12 cellular contexts compared by ENCODE assay signal in genomic region chr5:54651482-54652076, GRCh38.
DNase-seq lines count a peak whose midpoint lies in the region; ATAC-seq, FAIRE-seq and TF ChIP-seq lines count a peak whose summit lies in the region.
"Had no signal": no experiment of that assay in that cellular context is flagged by ENCODE, and none has a peak within 500 bp of the region (broad histone marks: within the 10 kb centered on the region; RNA-seq: fewer than 3 reads in every experiment).

No MANE protein-coding gene starts in this region.

- H3K27ac ChIP-seq in brain microvascular endothelial cell (no peak overlapping the region), WERI-Rb-1 (no peak overlapping the region)
- H3K27ac ChIP-seq: A549 had no signal

- no peaks in the 10 kb centered on the region for H3K27me3 Mint-ChIP-seq in activated T-cell treated with anti-CD3 and anti-CD28 coated beads, Interleukin-2, amount 50 U/mL, for 4 hours (ENCODE audit: low read depth)

- peaks cover 21% of the 10 kb centered on the region for H3K4me1 Mint-ChIP-seq in activated T-cell treated with anti-CD3 and anti-CD28 coated beads, Interleukin-2, amount 50 U/mL, for 4 hours (ENCODE audit: low read depth)

- peaks cover 4% of the 10 kb centered on the region for H3K9me3 ChIP-seq in WERI-Rb-1 (ENCODE audit: severe bottlenecking)
- H3K9me3 ChIP-seq: A549 had no signal

- H3K27me3 ChIP-seq in brain microvascular endothelial cell (replicated peaks) = no peaks in the 10 kb centered on the region
- H3K27me3 ChIP-seq in WERI-Rb-1 (ENCODE audit: insufficient read depth, low read depth, severe bottlenecking) = no peaks in the 10 kb centered on the region

- in situ Hi-C loops in brain microvascular endothelial cell (cut with HindIII; ENCODE audit: low pct_ligation_motif_present, low sequenced_read_pairs) = no loop called here

- H3K9me3 Mint-ChIP-seq in activated T-cell treated with anti-CD3 and anti-CD28 coated beads, Interleukin-2, amount 50 U/mL, for 4 hours = no peaks in the 10 kb centered on the region

- H3K36me3 Mint-ChIP-seq in activated T-cell treated with anti-CD3 and anti-CD28 coated beads, Interleukin-2, amount 50 U/mL, for 4 hours (ENCODE audit: insufficient read depth) = no peaks in the 10 kb centered on the region
- H3K36me3 Mint-ChIP-seq: mesothelial cell of epicardium had no signal

- H3K36me3 ChIP-seq in brain microvascular endothelial cell (replicated peaks) (no peaks in the 10 kb centered on the region), WERI-Rb-1 (no peaks in the 10 kb centered on the region)

- no peak for TF ChIP-seq CTCF in brain microvascular endothelial cell (IDR thresholded peaks at IDR 0.05; ENCODE audit: low read depth, low read length, missing control alignments)
- no peak for TF ChIP-seq CTCF in WERI-Rb-1 (IDR thresholded peaks at IDR 0.05; ENCODE audit: low read depth, low read length)

- peak; percentile 80 for FAIRE-seq in urothelium cell line (lab: Jason Lieb, UNC)
- FAIRE-seq: A549, GM18507 had no signal

- H3K4me3 ChIP-seq in brain microvascular endothelial cell (ENCODE audit: low read depth, low read length) (no peak overlapping the region), WERI-Rb-1 (ENCODE audit: low read depth, low read length) (no peak overlapping the region)
- H3K4me3 ChIP-seq: A549 had no signal

- no peak overlapping the region for H3K4me3 Mint-ChIP-seq in activated T-cell treated with anti-CD3 and anti-CD28 coated beads, Interleukin-2, amount 50 U/mL, for 4 hours
- H3K4me3 Mint-ChIP-seq: mesothelial cell of epicardium had no signal

- ATAC-seq in activated T-cell treated with anti-CD3 and anti-CD28 coated beads, Interleukin-2, amount 50 U/mL, for 4 hours = no peak
- ATAC-seq: A549 had no signal

- DNase-seq in NCI-H748 (lab: John Stamatoyannopoulos, UW; ENCODE audit: unreplicated experiment) (peak; percentile 69), NCI-H748 treated with DMSO at 0.1 percent for 48 hours (lab: John Stamatoyannopoulos, UW) (no peak), brain microvascular endothelial cell (peak; percentile 29), iris pigment epithelial cell (ENCODE audit: low read depth) (peak; percentile 36), urothelium cell line (ENCODE audit: low spot score) (peak; percentile 75), SIG-M5 treated with dmso at 0.1 percent for 504 hours (lab: John Stamatoyannopoulos, UW; ENCODE audit: unreplicated experiment) (no peak), WERI-Rb-1 (no peak)
- no peak for DNase-seq in activated T-cell treated with anti-CD3 and anti-CD28 coated beads, Interleukin-2, amount 50 U/mL, for 4 hours
- DNase-seq: activated CD4-positive, alpha-beta T cell treated with anti-CD3 and anti-CD28 coated beads for 1 hour had no signal

Comparison
In these comparisons a context has a peak if more than half of its experiments do, and no peak if none do; other contexts are left out.
1. DNase-seq: peak in NCI-H748 (single experiment), brain microvascular endothelial cell (single experiment), iris pigment epithelial cell (single experiment) and urothelium cell line (single experiment); none in NCI-H748 treated with DMSO at 0.1 percent for 48 hours (single experiment), SIG-M5 treated with dmso at 0.1 percent for 504 hours (single experiment), activated T-cell treated with anti-CD3 and anti-CD28 coated beads, Interleukin-2, amount 50 U/mL, for 4 hours (single experiment) and WERI-Rb-1 (single experiment).